Comparison of ENCODE assay signal across 19 cellular contexts in the genomic region with DNA sequence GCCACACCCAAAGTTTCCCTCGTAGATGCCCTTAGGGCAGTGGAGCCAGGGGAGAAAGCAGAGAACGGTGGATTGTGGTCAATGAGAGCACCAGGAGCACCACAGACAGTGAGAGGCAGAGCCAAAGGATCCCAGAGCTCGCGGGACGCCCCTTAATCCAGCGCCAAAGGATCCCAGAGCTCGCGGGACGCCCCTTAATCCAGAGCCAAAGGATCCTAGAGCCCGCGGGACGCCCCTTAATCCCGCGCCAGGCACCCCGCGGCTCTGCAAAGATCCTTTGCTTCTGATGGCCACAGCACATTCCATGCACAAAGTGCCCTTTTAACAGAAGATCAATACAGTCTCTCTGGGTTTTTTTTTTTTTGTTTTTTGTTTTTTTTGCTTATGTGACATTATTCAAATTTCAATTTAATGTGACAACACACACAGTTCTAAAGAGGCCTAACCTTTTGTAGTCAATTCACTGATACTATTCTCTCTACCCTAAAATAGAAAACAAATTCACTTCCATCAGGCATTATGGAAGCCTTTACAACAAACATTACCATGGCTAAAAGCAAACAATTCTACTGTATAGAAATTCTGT. TPM values are rescaled to one million over a fixed set of nuclear protein-coding genes. Genes with fewer than 3 reads are reported as not detected.
DNase-seq lines count a peak whose midpoint lies in the region; ATAC-seq and TF ChIP-seq lines count a peak whose summit lies in the region.
"Had no signal": no experiment of that assay in that cellular context is flagged by ENCODE, and none has a peak within 500 bp of the region (broad histone marks: within the 10 kb centered on the region; RNA-seq: fewer than 3 reads in every experiment).

No MANE protein-coding gene starts in this region.

- H3K18ac ChIP-seq in H9 (ENCODE audit: insufficient read length, low read depth, low read length) = no peak overlapping the region

- no peak overlapping the region for H3K4me3 Mint-ChIP-seq in activated naive CD8-positive, alpha-beta T cell treated with anti-CD3 and anti-CD28 coated beads for 36 hours
- no peak overlapping the region for H3K4me3 Mint-ChIP-seq in activated naive CD8-positive, alpha-beta T cell treated with anti-CD3 and anti-CD28 coated beads, Interleukin-2, amount 50 U/mL, for 24 hours
- H3K4me3 Mint-ChIP-seq in H9 (no peak overlapping the region), neural progenitor cell (no peak overlapping the region)
- H3K4me3 Mint-ChIP-seq in activated naive CD8-positive, alpha-beta T cell treated with anti-CD3 and anti-CD28 coated beads, Interleukin-2, amount 10 ng/mL, durations not matched to agents 7 days and 5 days = no peak overlapping the region
- H3K4me3 Mint-ChIP-seq in effector memory CD8-positive, alpha-beta T cell = no peak overlapping the region
- H3K4me3 Mint-ChIP-seq: CD4-positive, alpha-beta T cell had no signal

- POLR2A ChIA-PET in activated naive CD8-positive, alpha-beta T cell treated with anti-CD3 and anti-CD28 coated beads, Interleukin-2, amount 10 ng/mL, durations not matched to agents 7 days and 5 days (lab: Charles Lee) = no interaction called here

- H3K36me3 ChIP-seq in neural progenitor cell = no peaks in the 10 kb centered on the region

- H3K4me2 ChIP-seq in H9 (ENCODE audit: insufficient read depth, insufficient read length, low read length) = no peak overlapping the region
- no peak overlapping the region for H3K4me2 ChIP-seq in neural progenitor cell
- H3K4me2 ChIP-seq: BLaER1 treated with 17β-estradiol and CSF1 and Interleukin-3, amounts not matched to agents 10 nM and 100 nM had no signal

- no peaks in the 10 kb centered on the region for H3K27me3 Mint-ChIP-seq in activated naive CD8-positive, alpha-beta T cell treated with anti-CD3 and anti-CD28 coated beads for 36 hours
- no peaks in the 10 kb centered on the region for H3K27me3 Mint-ChIP-seq in activated naive CD8-positive, alpha-beta T cell treated with anti-CD3 and anti-CD28 coated beads, Interleukin-2, amount 50 U/mL, for 24 hours
- H3K27me3 Mint-ChIP-seq in H9 (ENCODE audit: low read depth) = no peaks in the 10 kb centered on the region
- H3K27me3 Mint-ChIP-seq in activated naive CD8-positive, alpha-beta T cell treated with anti-CD3 and anti-CD28 coated beads, Interleukin-2, amount 10 ng/mL, durations not matched to agents 7 days and 5 days = no peaks in the 10 kb centered on the region
- H3K27me3 Mint-ChIP-seq in neural progenitor cell (ENCODE audit: insufficient read depth, low read depth) = no peaks in the 10 kb centered on the region
- no peaks in the 10 kb centered on the region for H3K27me3 Mint-ChIP-seq in effector memory CD8-positive, alpha-beta T cell
- H3K27me3 Mint-ChIP-seq: CD4-positive, alpha-beta T cell had no signal

- H3K79me2 ChIP-seq in H9 (ENCODE audit: insufficient read depth, low read length) = no peaks in the 10 kb centered on the region
- H3K79me2 ChIP-seq in neural progenitor cell (ENCODE audit: low read depth) = no peaks in the 10 kb centered on the region

- no peak overlapping the region for H4K91ac ChIP-seq in H9 (ENCODE audit: insufficient read length, low read depth, low read length)

- no peak overlapping the region for H2BK12ac ChIP-seq in H9 (ENCODE audit: insufficient read length, low read depth, low read length)

- H2BK5ac ChIP-seq in H9 (ENCODE audit: insufficient read length, low read length) = no peak overlapping the region

- no peak overlapping the region for H3K23ac ChIP-seq in H9 (ENCODE audit: insufficient read length, low read depth, low read length)

- no peak overlapping the region for H2AK5ac ChIP-seq in H9 (ENCODE audit: insufficient read length, low read length)

- H3K36me3 Mint-ChIP-seq in activated naive CD8-positive, alpha-beta T cell treated with anti-CD3 and anti-CD28 coated beads for 36 hours = peaks cover 20% of the 10 kb centered on the region
- peaks cover 61% of the 10 kb centered on the region for H3K36me3 Mint-ChIP-seq in activated naive CD8-positive, alpha-beta T cell treated with anti-CD3 and anti-CD28 coated beads, Interleukin-2, amount 50 U/mL, for 24 hours (ENCODE audit: low read depth)
- H3K36me3 Mint-ChIP-seq in H9 (ENCODE audit: insufficient read depth in 1 of 3, low read depth in 3 of 3) (peaks cover 4 to 66% (median 45%) of the 10 kb centered on the region in 3 experiments; a peak in 6 of 7 replicates), neural progenitor cell (peaks cover 38% of the 10 kb centered on the region)
- peaks cover 42% of the 10 kb centered on the region for H3K36me3 Mint-ChIP-seq in activated naive CD8-positive, alpha-beta T cell treated with anti-CD3 and anti-CD28 coated beads, Interleukin-2, amount 10 ng/mL, durations not matched to agents 7 days and 5 days
- peaks cover 70% of the 10 kb centered on the region for H3K36me3 Mint-ChIP-seq in effector memory CD8-positive, alpha-beta T cell (ENCODE audit: insufficient read depth)

- no peak overlapping the region for H4K5ac ChIP-seq in H9 (ENCODE audit: insufficient read length, low read depth, low read length)

- H3K4me3 ChIP-seq in neural progenitor cell = no peak overlapping the region
- H3K4me3 ChIP-seq: BLaER1 treated with 17β-estradiol and CSF1 and Interleukin-3, amounts not matched to agents 10 nM and 100 nM had no signal

- H2AFZ ChIP-seq in H9 (ENCODE audit: low read length) (no peak overlapping the region), neural progenitor cell (replicated peaks) (no peak overlapping the region)

- no peak overlapping the region for H2BK20ac ChIP-seq in H9 (ENCODE audit: low read depth, low read length, poor library complexity, severe bottlenecking)

- H3K23me2 ChIP-seq in H9 (ENCODE audit: insufficient read length, low read depth, low read length, poor library complexity, severe bottlenecking) = no peaks in the 10 kb centered on the region

- H3K27ac ChIP-seq in H9 (ENCODE audit: insufficient read length, low read depth, low read length) (no peak overlapping the region), neural progenitor cell (no peak overlapping the region)
- H3K27ac ChIP-seq: BLaER1 treated with 17β-estradiol and CSF1 and Interleukin-3, amounts not matched to agents 10 nM and 100 nM; RWPE1 had no signal

- ATAC-seq in activated naive CD8-positive, alpha-beta T cell treated with anti-CD3 and anti-CD28 coated beads, Interleukin-2, amount 50 U/mL, for 24 hours = no peak
- no peak for ATAC-seq in activated naive CD8-positive, alpha-beta T cell treated with anti-CD3 and anti-CD28 coated beads, Interleukin-2, amount 10 ng/mL, durations not matched to agents 7 days and 5 days (ENCODE audit: low read depth)
- no peak for ATAC-seq in GM21619 (IDR thresholded peaks at IDR 0.05; ENCODE audit: unreplicated experiment)
- ATAC-seq in effector memory CD8-positive, alpha-beta T cell (replicated peaks) = no peak

- no peak overlapping the region for H2BK15ac ChIP-seq in H9 (ENCODE audit: low read depth, low read length)

- H3K14ac ChIP-seq in H9 (ENCODE audit: insufficient read depth, low read length) = no peak overlapping the region

- H3K27me3 ChIP-seq in H9 (ENCODE audit: insufficient read depth, low read length) (no peaks in the 10 kb centered on the region), neural progenitor cell (no peaks in the 10 kb centered on the region)
- H3K27me3 ChIP-seq: BLaER1 treated with 17β-estradiol and CSF1 and Interleukin-3, amounts not matched to agents 10 nM and 100 nM had no signal

- H3F3A ChIP-seq in neural progenitor cell (ENCODE audit: low read depth) = no peaks in the 10 kb centered on the region

- H3K9me3 ChIP-seq in H9 (ENCODE audit: control insufficient read depth, low read depth, low read length) (no peaks in the 10 kb centered on the region), neural progenitor cell (ENCODE audit: low read depth) (no peaks in the 10 kb centered on the region)
- H3K9me3 ChIP-seq: BLaER1 treated with 17β-estradiol and CSF1 and Interleukin-3, amounts not matched to agents 10 nM and 100 nM had no signal

- H2BK120ac ChIP-seq in H9 (ENCODE audit: low read depth, low read length, poor library complexity, severe bottlenecking) = no peak overlapping the region

- DNase-seq in activated naive CD8-positive, alpha-beta T cell treated with anti-CD3 and anti-CD28 coated beads for 36 hours = no peak
- no peak for DNase-seq in activated naive CD8-positive, alpha-beta T cell treated with anti-CD3 and anti-CD28 coated beads, Interleukin-2, amount 50 U/mL, for 24 hours
- no peak for DNase-seq in H9
- no peak for DNase-seq in activated naive CD8-positive, alpha-beta T cell treated with anti-CD3 and anti-CD28 coated beads, Interleukin-2, amount 10 ng/mL, durations not matched to agents 7 days and 5 days
- peak; percentile 39 for DNase-seq in neural progenitor cell (ENCODE audit: low spot score)
- no peak for DNase-seq in effector memory CD8-positive, alpha-beta T cell
- no peak for DNase-seq in retina
- DNase-seq: AML-193; CD4-positive, alpha-beta T cell; GDM1; KG1; MM.1S; NCI-H2029; NCI-H2227 treated with DMSO at 0.1 percent for 48 hours; NCI-H69; SHP77 had no signal

- no peaks in the 10 kb centered on the region for H4K20me1 ChIP-seq in H9 (ENCODE audit: control insufficient read depth, insufficient read depth, insufficient read length)
- H4K20me1 ChIP-seq in neural progenitor cell (ENCODE audit: low read depth) = no peaks in the 10 kb centered on the region

- TF ChIP-seq CTCF in H9 (conservative IDR thresholded peaks at IDR 0.05) (no peak), neural progenitor cell (IDR thresholded peaks at IDR 0.05) (no peak)

- no CpG with 5 or more reads among the region's 16 CpGs for WGBS in H9 (ENCODE audit: extremely low coverage, insufficient read length, low lambda C conversion rate)

- peak overlapping the region; percentile 44 for H3K27ac Mint-ChIP-seq in activated naive CD8-positive, alpha-beta T cell treated with anti-CD3 and anti-CD28 coated beads for 36 hours
- no peak overlapping the region for H3K27ac Mint-ChIP-seq in activated naive CD8-positive, alpha-beta T cell treated with anti-CD3 and anti-CD28 coated beads, Interleukin-2, amount 50 U/mL, for 24 hours
- peak overlapping the region in 2 of 3 experiments; percentile 59 to 77; a peak in 3 of 7 replicates for H3K27ac Mint-ChIP-seq in H9
- H3K27ac Mint-ChIP-seq in activated naive CD8-positive, alpha-beta T cell treated with anti-CD3 and anti-CD28 coated beads, Interleukin-2, amount 10 ng/mL, durations not matched to agents 7 days and 5 days = peak overlapping the region; percentile 5
- no peak overlapping the region for H3K27ac Mint-ChIP-seq in neural progenitor cell
- peak overlapping the region in 1 of 2 donors; percentile 46 for H3K27ac Mint-ChIP-seq in effector memory CD8-positive, alpha-beta T cell

- H3T11ph ChIP-seq in H9 (ENCODE audit: low read length) = no peak overlapping the region

- H3K9me3 Mint-ChIP-seq in activated naive CD8-positive, alpha-beta T cell treated with anti-CD3 and anti-CD28 coated beads for 36 hours = no peaks in the 10 kb centered on the region
- H3K9me3 Mint-ChIP-seq in activated naive CD8-positive, alpha-beta T cell treated with anti-CD3 and anti-CD28 coated beads, Interleukin-2, amount 50 U/mL, for 24 hours = no peaks in the 10 kb centered on the region
- H3K9me3 Mint-ChIP-seq in H9 (no peaks in the 10 kb centered on the region), neural progenitor cell (no peaks in the 10 kb centered on the region)
- no peaks in the 10 kb centered on the region for H3K9me3 Mint-ChIP-seq in activated naive CD8-positive, alpha-beta T cell treated with anti-CD3 and anti-CD28 coated beads, Interleukin-2, amount 10 ng/mL, durations not matched to agents 7 days and 5 days
- H3K9me3 Mint-ChIP-seq in effector memory CD8-positive, alpha-beta T cell = no peaks in the 10 kb centered on the region
- H3K9me3 Mint-ChIP-seq: CD4-positive, alpha-beta T cell had no signal

- no peak overlapping the region for H3K56ac ChIP-seq in H9 (ENCODE audit: insufficient read length, low read depth, low read length)

- no peaks in the 10 kb centered on the region for H3K79me1 ChIP-seq in H9 (ENCODE audit: insufficient read depth, low read depth, low read length, poor library complexity, severe bottlenecking)

- H3K4me1 ChIP-seq in H9 (ENCODE audit: insufficient read depth, low read length) (no peaks in the 10 kb centered on the region), neural progenitor cell (no peaks in the 10 kb centered on the region)

- H3K4me1 Mint-ChIP-seq in activated naive CD8-positive, alpha-beta T cell treated with anti-CD3 and anti-CD28 coated beads for 36 hours = peaks cover 7% of the 10 kb centered on the region
- H3K4me1 Mint-ChIP-seq in activated naive CD8-positive, alpha-beta T cell treated with anti-CD3 and anti-CD28 coated beads, Interleukin-2, amount 50 U/mL, for 24 hours = peaks cover 4% of the 10 kb centered on the region
- H3K4me1 Mint-ChIP-seq in H9 = peaks cover 4% of the 10 kb centered on the region in 2 experiments; a peak in 3 of 4 replicates
- peaks cover 6% of the 10 kb centered on the region for H3K4me1 Mint-ChIP-seq in activated naive CD8-positive, alpha-beta T cell treated with anti-CD3 and anti-CD28 coated beads, Interleukin-2, amount 10 ng/mL, durations not matched to agents 7 days and 5 days
- no peaks in the 10 kb centered on the region for H3K4me1 Mint-ChIP-seq in neural progenitor cell
- peaks cover 9 to 12% of the 10 kb centered on the region in 2 donors for H3K4me1 Mint-ChIP-seq in effector memory CD8-positive, alpha-beta T cell (ENCODE audit: low read depth in 2 of 2)

- no peak overlapping the region for H3K4ac ChIP-seq in H9 (ENCODE audit: low read depth, low read length)

- H3K9ac ChIP-seq in H9 (ENCODE audit: extremely low read depth, insufficient read length, low read length) (no peak overlapping the region), neural progenitor cell (no peak overlapping the region)
- H3K9ac ChIP-seq: BLaER1 treated with 17β-estradiol and CSF1 and Interleukin-3, amounts not matched to agents 10 nM and 100 nM had no signal

- H4K8ac ChIP-seq in H9 (replicated peaks; ENCODE audit: insufficient read length, low read depth, low read length) = no peak overlapping the region

RNA-seq across cellular contexts. Expression of a gene that starts 52.9 kb away (rescaled TPM):
- total RNA-seq in activated naive CD8-positive, alpha-beta T cell treated with anti-CD3 and anti-CD28 coated beads for 36 hours = 100 to 1,000 TPM; 104 to 108 TPM
- total RNA-seq in H9 (2021) = 98.6 and 99.4 TPM in 2 replicates
- 100 to 1,000 TPM; 123 to 126 TPM for total RNA-seq in activated naive CD8-positive, alpha-beta T cell treated with anti-CD3 and anti-CD28 coated beads, Interleukin-2, amount 10 ng/mL, durations not matched to agents 7 days and 5 days
- total RNA-seq in neural progenitor cell (ENCODE audit: low replicate concordance) = 74.3 and 89.6 TPM in 2 replicates

Comparison
In these comparisons a context has a peak if more than half of its experiments do, and no peak if none do; other contexts are left out.
1. H3K27ac Mint-ChIP-seq: peak in activated naive CD8-positive, alpha-beta T cell treated with anti-CD3 and anti-CD28 coated beads for 36 hours (single experiment), H9 (2 of 3) and activated naive CD8-positive, alpha-beta T cell treated with anti-CD3 and anti-CD28 coated beads, Interleukin-2, amount 10 ng/mL, durations not matched to agents 7 days and 5 days (single experiment); none in activated naive CD8-positive, alpha-beta T cell treated with anti-CD3 and anti-CD28 coated beads, Interleukin-2, amount 50 U/mL, for 24 hours (single experiment) and neural progenitor cell (single experiment).